37 cellular contexts compared by ENCODE assay signal in genomic region chr2:197740200-197740599, GRCh38. TPM values are rescaled to one million over a fixed set of nuclear protein-coding genes. Genes with fewer than 3 reads are reported as not detected.
"Had no signal": no experiment of that assay in that cellular context is flagged by ENCODE, and none has a peak within 500 bp of the region (broad histone marks: within the 10 kb centered on the region; RNA-seq: fewer than 3 reads in every experiment).

No MANE protein-coding gene starts in this region.

- H3K4me1 Mint-ChIP-seq: activated CD4-positive, alpha-beta memory T cell treated with anti-CD3 and anti-CD28 coated beads, Interleukin-2, amount 10 ng/mL, durations not matched to agents 7 days and 5 days; activated CD4-positive, alpha-beta T cell treated with anti-CD3 and anti-CD28 coated beads, Interleukin-2, amount 10 ng/mL, durations not matched to agents 7 days and 5 days; activated naive CD4-positive, alpha-beta T cell treated with anti-CD3 and anti-CD28 coated beads, Interleukin-2, amount 10 ng/mL, durations not matched to agents 7 days and 5 days; activated naive CD8-positive, alpha-beta T cell treated with anti-CD3 and anti-CD28 coated beads, Interleukin-2, amount 10 ng/mL, durations not matched to agents 7 days and 5 days; WTC11 had no signal

- H3K36me3 Mint-ChIP-seq: activated naive CD4-positive, alpha-beta T cell treated with anti-CD3 and anti-CD28 coated beads, Interleukin-2, amount 10 ng/mL, durations not matched to agents 7 days and 5 days; activated naive CD4-positive, alpha-beta T cell treated with anti-CD3 and anti-CD28 coated beads, Interleukin-2, amount 50 U/mL, for 72 hours; activated naive CD8-positive, alpha-beta T cell treated with anti-CD3 and anti-CD28 coated beads, Interleukin-2, amount 10 ng/mL, durations not matched to agents 7 days and 5 days; WTC11 had no signal

- H3K27ac ChIP-seq: brain microvascular endothelial cell, colonic mucosa, epithelial cell of prostate, esophagus squamous epithelium, VCaP had no signal

- ATAC-seq: activated naive CD4-positive, alpha-beta T cell treated with anti-CD3 and anti-CD28 coated beads, Interleukin-2, amount 50 U/mL, for 72 hours; activated T-cell treated with anti-CD3 and anti-CD28 coated beads, Interleukin-2, amount 50 U/mL, for 72 hours; WTC11 had no signal

- H3K27me3 ChIP-seq: brain microvascular endothelial cell, colonic mucosa, esophagus squamous epithelium had no signal

- H3K36me3 ChIP-seq: brain microvascular endothelial cell, colonic mucosa, esophagus squamous epithelium had no signal

- H3K9me3 ChIP-seq: colonic mucosa, esophagus squamous epithelium had no signal

- H3K27me3 Mint-ChIP-seq: activated naive CD4-positive, alpha-beta T cell treated with anti-CD3 and anti-CD28 coated beads, Interleukin-2, amount 10 ng/mL, durations not matched to agents 7 days and 5 days had no signal

- H3K27ac Mint-ChIP-seq: activated CD4-positive, alpha-beta memory T cell treated with anti-CD3 and anti-CD28 coated beads, Interleukin-2, amount 10 ng/mL, durations not matched to agents 7 days and 5 days; activated CD4-positive, alpha-beta T cell treated with anti-CD3 and anti-CD28 coated beads, Interleukin-2, amount 10 ng/mL, durations not matched to agents 7 days and 5 days; activated naive CD4-positive, alpha-beta T cell treated with anti-CD3 and anti-CD28 coated beads, Interleukin-2, amount 10 ng/mL, durations not matched to agents 7 days and 5 days; activated naive CD4-positive, alpha-beta T cell treated with anti-CD3 and anti-CD28 coated beads, Interleukin-2, amount 50 U/mL, for 72 hours; activated naive CD8-positive, alpha-beta T cell treated with anti-CD3 and anti-CD28 coated beads, Interleukin-2, amount 10 ng/mL, durations not matched to agents 7 days and 5 days; activated T-cell treated with anti-CD3 and anti-CD28 coated beads, Interleukin-2, amount 50 U/mL, for 24 hours; activated T-cell treated with anti-CD3 and anti-CD28 coated beads, Interleukin-2, amount 50 U/mL, for 72 hours; WTC11 had no signal

- H3K4me3 ChIP-seq: colonic mucosa, esophagus squamous epithelium had no signal

- H3K9me3 Mint-ChIP-seq: activated CD4-positive, alpha-beta memory T cell treated with anti-CD3 and anti-CD28 coated beads, Interleukin-2, amount 10 ng/mL, durations not matched to agents 7 days and 5 days; activated CD4-positive, alpha-beta T cell treated with anti-CD3 and anti-CD28 coated beads, Interleukin-2, amount 10 ng/mL, durations not matched to agents 7 days and 5 days; activated naive CD4-positive, alpha-beta T cell treated with anti-CD3 and anti-CD28 coated beads, Interleukin-2, amount 10 ng/mL, durations not matched to agents 7 days and 5 days; activated naive CD4-positive, alpha-beta T cell treated with anti-CD3 and anti-CD28 coated beads, Interleukin-2, amount 50 U/mL, for 72 hours; activated naive CD8-positive, alpha-beta T cell treated with anti-CD3 and anti-CD28 coated beads, Interleukin-2, amount 10 ng/mL, durations not matched to agents 7 days and 5 days; activated T-cell treated with anti-CD3 and anti-CD28 coated beads, Interleukin-2, amount 50 U/mL, for 24 hours; activated T-cell treated with anti-CD3 and anti-CD28 coated beads, Interleukin-2, amount 50 U/mL, for 72 hours had no signal

- H3K4me3 Mint-ChIP-seq: activated CD4-positive, alpha-beta memory T cell treated with anti-CD3 and anti-CD28 coated beads, Interleukin-2, amount 10 ng/mL, durations not matched to agents 7 days and 5 days; activated CD4-positive, alpha-beta T cell treated with anti-CD3 and anti-CD28 coated beads, Interleukin-2, amount 10 ng/mL, durations not matched to agents 7 days and 5 days; activated naive CD4-positive, alpha-beta T cell treated with anti-CD3 and anti-CD28 coated beads, Interleukin-2, amount 10 ng/mL, durations not matched to agents 7 days and 5 days; activated naive CD8-positive, alpha-beta T cell treated with anti-CD3 and anti-CD28 coated beads, Interleukin-2, amount 10 ng/mL, durations not matched to agents 7 days and 5 days; activated T-cell treated with anti-CD3 and anti-CD28 coated beads, Interleukin-2, amount 50 U/mL, for 24 hours; activated T-cell treated with anti-CD3 and anti-CD28 coated beads, Interleukin-2, amount 50 U/mL, for 72 hours; WTC11 had no signal

- DNase-seq: activated CD4-positive, alpha-beta memory T cell treated with anti-CD3 and anti-CD28 coated beads, Interleukin-2, amount 10 ng/mL, durations not matched to agents 7 days and 5 days; activated CD4-positive, alpha-beta T cell treated with anti-CD3 and anti-CD28 coated beads for 1 hour; activated CD4-positive, alpha-beta T cell treated with anti-CD3 and anti-CD28 coated beads for 4 hours; activated CD4-positive, alpha-beta T cell treated with anti-CD3 and anti-CD28 coated beads, Interleukin-2, amount 10 ng/mL, durations not matched to agents 7 days and 5 days; activated CD4-positive, alpha-beta T cell treated with anti-CD3 and anti-CD28 coated beads, Interleukin-2, amount 50 U/mL, for 4 hours; activated CD8-positive, alpha-beta memory T cell treated with anti-CD3 and anti-CD28 coated beads, Interleukin-2, amount 50 U/mL, for 48 hours; activated gamma-delta T cell; activated naive CD4-positive, alpha-beta T cell; activated naive CD4-positive, alpha-beta T cell treated with anti-CD3 and anti-CD28 coated beads, Interleukin-2, amount 10 ng/mL, durations not matched to agents 7 days and 5 days; activated naive CD8-positive, alpha-beta T cell treated with anti-CD3 and anti-CD28 coated beads, Interleukin-2, amount 10 ng/mL, durations not matched to agents 7 days and 5 days; activated T-cell treated with anti-CD3 and anti-CD28 coated beads for 4 hours; activated T-cell treated with anti-CD3 and anti-CD28 coated beads, Interleukin-2, amount 50 U/mL, for 24 hours; activated T-cell treated with anti-CD3 and anti-CD28 coated beads, Interleukin-2, amount 50 U/mL, for 72 hours; amniotic stem cell; anterior cingulate cortex; brain microvascular endothelial cell; colonic mucosa; effector CD8-positive, alpha-beta T cell; esophagus squamous epithelium; foreskin fibroblast; head of caudate nucleus; T-helper 2 cell had no signal

- H3K4me1 ChIP-seq: colonic mucosa, esophagus squamous epithelium had no signal

RNA-seq across cellular contexts. Expression of gene BOLL, which starts 44.9 kb away (rescaled TPM):
- total RNA-seq: activated CD4-positive, alpha-beta memory T cell treated with anti-CD3 and anti-CD28 coated beads, Interleukin-2, amount 10 ng/mL, durations not matched to agents 7 days and 5 days; activated CD4-positive, alpha-beta T cell treated with anti-CD3 and anti-CD28 coated beads, Interleukin-2, amount 10 ng/mL, durations not matched to agents 7 days and 5 days; activated naive CD4-positive, alpha-beta T cell treated with anti-CD3 and anti-CD28 coated beads, Interleukin-2, amount 50 U/mL, for 72 hours; activated naive CD8-positive, alpha-beta T cell treated with anti-CD3 and anti-CD28 coated beads, Interleukin-2, amount 10 ng/mL, durations not matched to agents 7 days and 5 days; astrocyte; bronchial epithelial cell; cardiac septum; chondrocyte; colonic mucosa; dermis microvascular lymphatic vessel endothelial cell; endothelial cell of umbilical vein; esophagus squamous epithelium; fibroblast of lung; frontal cortex; T-helper 1 cell treated with Interleukin-12 subunit alpha and Interleukin-12 subunit beta and Interleukin-4 antibody, amounts not matched to agents 30 ng/mL and 1 ng/mL, for 36 hours had no signal
- polyA plus RNA-seq: adipose tissue, endothelial cell of umbilical vein, esophagus, fibroblast of lung had no signal
